ENCODE assay signal across 9 cellular contexts in genomic region chr9:109166771-109167601, GRCh38. TPM values are rescaled to one million over a fixed set of nuclear protein-coding genes. Genes with fewer than 3 reads are reported as not detected.
DNase-seq lines count a peak whose midpoint lies in the region; ATAC-seq, FAIRE-seq and TF ChIP-seq lines count a peak whose summit lies in the region.
"Had no signal": no experiment of that assay in that cellular context is flagged by ENCODE, and none has a peak within 500 bp of the region (broad histone marks: within the 10 kb centered on the region; RNA-seq: fewer than 3 reads in every experiment).

TSS of gene FRRS1L (minus strand) at chr9:109167249. CDS start at chr9:109167138, 111 bp downstream.

- TF ChIP-seq POLR2A in stomach (IDR thresholded peaks at IDR 0.05): no peak

- H3K4me2 ChIP-seq in keratinocyte (ENCODE audit: control insufficient read depth, extremely low read depth, insufficient read depth, low read depth, low read length): peak within 1 kb of the TSS; percentile 16

- H3K27me3 ChIP-seq in keratinocyte (ENCODE audit: control insufficient read depth, extremely low read depth, insufficient read depth, low read length): peaks cover 23% of the 10 kb centered on the region
- H3K27me3 ChIP-seq in stomach: peaks cover 0 to 26% (median 13%) of the 10 kb centered on the region in 3 donors

- H3K27ac ChIP-seq in keratinocyte (ENCODE audit: control insufficient read depth, insufficient read depth, low read length): no peak within 1 kb of the TSS
- H3K27ac ChIP-seq in stomach: no peak within 1 kb of the TSS
- H3K27ac ChIP-seq: skin epidermis had no signal

- H3K79me2 ChIP-seq in keratinocyte (ENCODE audit: control insufficient read depth, insufficient read depth, low read length): no peaks in the 10 kb centered on the region

- H3K4me1 ChIP-seq in keratinocyte (ENCODE audit: control insufficient read depth, extremely low read depth, insufficient read depth, low read length) (no peaks in the 10 kb centered on the region), stomach (peaks cover 0 to 14% (median 4%) of the 10 kb centered on the region in 4 donors)

- TF ChIP-seq EP300 in stomach (IDR thresholded peaks at IDR 0.05): no peak

- DNase-seq in NCI-H146 (lab: John Stamatoyannopoulos, UW) (peak; percentile 46), NCI-H146 treated with DMSO at 0.1 percent for 48 hours (lab: John Stamatoyannopoulos, UW; ENCODE audit: unreplicated experiment) (no peak), anterior cingulate cortex (lab: John Stamatoyannopoulos, UW) (peak in 50 of 58 donors; percentile 10 to 78 (median 40)), keratinocyte (ENCODE audit: low read depth, low spot score) (no peak), stomach (no peak), LoVo (ENCODE audit: low spot score) (no peak)

- FAIRE-seq in keratinocyte (lab: Jason Lieb, UNC): no peak

- H2AFZ ChIP-seq in keratinocyte (ENCODE audit: control insufficient read depth, low read length): no peak within 1 kb of the TSS

- 7 to 13% (median 8%) methylated on average over 25 to 85 of the region's 86 CpGs for WGBS in stomach, 5 donors

- TF ChIP-seq CTCF in keratinocyte (optimal IDR thresholded peaks at IDR 0.05 in 1 of 3, IDR thresholded peaks at IDR 0.05 in 1 of 3, conservative IDR thresholded peaks at IDR 0.05 in 1 of 3; ENCODE audit: extremely low read depth in 1 of 3, insufficient read depth in 2 of 3, low read length in 3 of 3) (no peak), stomach (IDR thresholded peaks at IDR 0.05) (no peak)

- no peaks in the 10 kb centered on the region for H4K20me1 ChIP-seq in keratinocyte (ENCODE audit: control insufficient read depth, extremely low read depth, insufficient read depth, low read length)

- dilution Hi-C loops in keratinocyte (cut with MboI; ENCODE audit: extremely low pct_ligation_motif_present, low sequenced_read_pairs): no loop called here

- H3K9me3 ChIP-seq in keratinocyte (ENCODE audit: control insufficient read depth, low read depth, low read length) (no peaks in the 10 kb centered on the region), stomach (peaks cover 0 to 5% (median 0%) of the 10 kb centered on the region in 4 donors)

- H3K9me1 ChIP-seq in keratinocyte (ENCODE audit: control insufficient read depth, extremely low read depth, insufficient read depth, low read length): no peaks in the 10 kb centered on the region

- intact Hi-C loops in stomach (cut with DNase I; ENCODE audit: low total_unique reads): no loop called here

- ATAC-seq in GM21360 (IDR thresholded peaks at IDR 0.05; ENCODE audit: unreplicated experiment): no peak
- no peak for ATAC-seq in GM21447 (IDR thresholded peaks at IDR 0.05; ENCODE audit: unreplicated experiment)

- H3K9ac ChIP-seq in keratinocyte (ENCODE audit: control insufficient read depth, extremely low read depth, insufficient read depth, low read length): no peak within 1 kb of the TSS

- H3K4me3 ChIP-seq in keratinocyte (ENCODE audit: control insufficient read depth in 2 of 3, extremely low read depth in 1 of 3, insufficient read depth in 2 of 3, low read depth in 1 of 3, low read length in 3 of 3) (no peak within 1 kb of the TSS), stomach (peak within 1 kb of the TSS; percentile 38 to 49 (median 48))

- H3K36me3 ChIP-seq in keratinocyte (ENCODE audit: control insufficient read depth in 2 of 2, extremely low read depth in 1 of 2, insufficient read depth in 2 of 2, low read length in 2 of 2) (no peaks in the 10 kb centered on the region), stomach (no peaks in the 10 kb centered on the region)

RNA-seq across cellular contexts. Expression of gene FRRS1L, which starts in this region (rescaled TPM):
- polyA plus RNA-seq in keratinocyte: 0.01 to 0.03 TPM in 2 of 3 replicates, not detected in the other
- polyA plus RNA-seq in keratinocyte (2011; ENCODE audit: low read depth): not detected
- polyA plus RNA-seq in keratinocyte (2011; cell fraction: cytosol; rRNA removed): 0.01 and 0.04 TPM in 2 replicates
- 0.09 TPM in 1 of 2 replicates, not detected in the other for polyA plus RNA-seq in keratinocyte (2011; cell fraction: nucleus; rRNA removed)
- polyA plus RNA-seq in keratinocyte (2012; ENCODE audit: low replicate concordance): 0.01 TPM in 1 of 2 replicates, not detected in the other
- not detected in 3 replicates for polyA minus RNA-seq in keratinocyte
- not detected for polyA minus RNA-seq in keratinocyte (2011; cell fraction: cytosol; rRNA and poly(A)+ RNA removed)
- polyA minus RNA-seq in keratinocyte (2011; cell fraction: nucleus; rRNA and poly(A)+ RNA removed): 0.08 TPM in 1 of 2 replicates, not detected in the other
- total RNA-seq in stomach: 1 to 10 TPM in 3 of 5 donors, under 1 TPM in 1, not detected in 1; 0.43 to 4.6 (median 3.7) TPM
- polyA plus RNA-seq in stomach: under 1 TPM; 0.12 to 0.55 (median 0.15) TPM

Comparison
In these comparisons a context has a peak if more than half of its experiments do, and no peak if none do; other contexts are left out.
1. DNase-seq: peak in NCI-H146 (single experiment) and anterior cingulate cortex (50 of 58); none in NCI-H146 treated with DMSO at 0.1 percent for 48 hours (single experiment), keratinocyte (single experiment), stomach (single experiment) and LoVo (single experiment).
2. H3K4me3 ChIP-seq: peak in stomach (4 of 4); none in keratinocyte (0 of 3).